In the genomic region with DNA sequence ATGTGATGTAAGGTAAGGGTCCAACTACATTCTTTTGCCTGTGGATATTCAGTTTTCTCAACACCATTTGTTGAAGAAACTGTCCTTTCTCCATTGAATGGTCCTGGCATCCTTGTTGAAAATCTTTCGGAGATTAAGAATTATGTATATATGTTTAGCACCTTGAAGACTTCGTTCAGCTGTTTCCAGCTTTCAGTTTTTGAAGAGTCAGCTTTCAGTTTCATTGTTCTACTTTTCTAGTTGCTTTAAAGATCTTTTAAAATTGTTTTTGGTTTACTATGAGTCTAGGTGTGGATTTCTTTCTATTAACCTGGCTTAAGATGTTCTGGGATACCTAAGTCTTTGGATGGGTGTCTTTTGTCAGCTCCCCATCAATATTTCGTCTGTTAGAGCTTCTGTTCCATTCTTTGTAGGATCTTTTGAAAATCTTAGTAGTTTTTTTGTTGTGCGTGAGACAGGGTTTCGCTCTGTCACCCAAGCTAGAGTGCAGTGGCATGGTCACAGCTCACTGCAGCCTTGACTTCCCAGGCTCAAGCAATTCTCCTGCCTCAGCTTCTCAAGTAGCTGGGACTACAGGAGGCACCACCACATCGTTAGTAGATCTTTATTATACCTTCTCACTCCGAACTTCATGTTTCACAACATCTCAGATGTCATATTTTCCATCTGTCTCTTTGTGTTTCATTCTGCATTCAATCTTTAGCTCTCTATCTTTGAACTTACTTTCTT, we compare ENCODE assay signal across 8 cellular contexts.
DNase-seq lines count a peak whose midpoint lies in the region; ATAC-seq and TF ChIP-seq lines count a peak whose summit lies in the region.

No MANE protein-coding gene starts in this region.

- no peaks in the 10 kb centered on the region for H3K27me3 Mint-ChIP-seq in central memory CD8-positive, alpha-beta T cell

- ATAC-seq in GM18502 (IDR thresholded peaks at IDR 0.05; ENCODE audit: poor library complexity, unreplicated experiment), result peak; percentile 59
- peak; percentile 51 for ATAC-seq in GM21526 (IDR thresholded peaks at IDR 0.05; ENCODE audit: low FRiP score, unreplicated experiment)
- peak; percentile 56 for ATAC-seq in HG03460 (IDR thresholded peaks at IDR 0.05; ENCODE audit: unreplicated experiment)
- ATAC-seq in central memory CD8-positive, alpha-beta T cell (replicated peaks; ENCODE audit: extremely low read depth, poor library complexity, severe bottlenecking), result peak; percentile 41

- H3K4me3 Mint-ChIP-seq in central memory CD8-positive, alpha-beta T cell, result peak overlapping the region; percentile 57

- no peak for TF ChIP-seq CTCF in GM10248 (IDR thresholded peaks at IDR 0.05; ENCODE audit: control extremely low read depth, extremely low read depth, low read depth, missing control alignments)

- H3K9me3 Mint-ChIP-seq in central memory CD8-positive, alpha-beta T cell, result no peaks in the 10 kb centered on the region

- DNase-seq in central memory CD8-positive, alpha-beta T cell (ENCODE audit: low spot score in 2 of 2), result no peak
- DNase-seq in EL (no peak), medulla oblongata (ENCODE audit: extremely low spot score) (no peak), GM10248 (ENCODE audit: extremely low spot score) (no peak), GM03348 (ENCODE audit: low spot score) (no peak)

- POLR2A ChIA-PET in GM10248 (lab: Yijun Ruan, JAX), result no interaction called here

- peaks cover 42% of the 10 kb centered on the region for H3K4me1 Mint-ChIP-seq in central memory CD8-positive, alpha-beta T cell

- peak overlapping the region; percentile 86 for H3K27ac Mint-ChIP-seq in central memory CD8-positive, alpha-beta T cell (ENCODE audit: low read depth)

- CTCF ChIA-PET in GM10248 (lab: Yijun Ruan, JAX), result interaction anchor here (0.8 to 1.0 kb wide), 2 partner anchors 10 to 14 kb away, joined by 3 read pairs; no protein-coding TSS in a partner anchor

- H3K36me3 Mint-ChIP-seq in central memory CD8-positive, alpha-beta T cell (ENCODE audit: insufficient read depth), result no peaks in the 10 kb centered on the region
